Comparison of ENCODE assay signal across 1 cellular context in genomic region chr19:53365899-53366493, GRCh38.
TF ChIP-seq lines count a peak whose summit lies in the region.

No MANE protein-coding gene starts in this region.

TF ChIP-seq in IMR-90, 13 proteins besides CTCF, POLR2A, EP300 and RAD21 (continued from another document):
- TF ChIP-seq RFX5 (IDR thresholded peaks at IDR 0.05; ENCODE audit: low read depth, low read length) (no peak), BHLHE40 (IDR thresholded peaks at IDR 0.05; ENCODE audit: low read depth, low read length) (no peak), SMC3 (IDR thresholded peaks at IDR 0.05; ENCODE audit: low read depth, low read length) (no peak), ELK1 (IDR thresholded peaks at IDR 0.05; ENCODE audit: borderline replicate concordance, low read depth, low read length) (no peak), MAZ (IDR thresholded peaks at IDR 0.05; ENCODE audit: borderline replicate concordance, low read depth, low read length) (no peak), USF2 (IDR thresholded peaks at IDR 0.05; ENCODE audit: low read depth, low read length) (no peak), CHD1 (IDR thresholded peaks at IDR 0.05; ENCODE audit: low read depth, low read length) (no peak)
